Comparison of ENCODE assay signal across 1 cellular context in the genomic region with DNA sequence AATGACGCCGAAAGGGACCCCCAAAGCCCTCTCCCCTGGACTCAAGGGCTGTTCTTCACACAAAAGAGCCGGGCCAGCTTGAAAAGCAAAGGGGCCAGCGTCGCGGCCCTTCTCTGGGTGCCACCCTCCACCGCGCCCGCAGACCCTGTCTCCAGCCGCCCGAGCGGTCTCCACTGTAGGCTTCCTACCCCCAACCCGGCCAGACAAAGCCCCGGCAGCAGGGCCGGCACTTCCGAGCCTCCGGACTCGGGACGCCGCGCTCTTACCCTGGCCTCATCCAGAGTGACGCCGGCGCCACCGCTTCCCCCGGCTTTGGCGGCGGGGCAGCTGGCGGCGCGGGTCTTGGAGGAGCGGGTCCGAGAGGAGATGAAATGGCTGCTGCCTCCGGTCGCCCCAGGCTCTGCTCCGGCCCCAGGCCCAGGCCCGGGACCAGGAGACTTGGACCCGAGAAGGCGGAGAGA.
TF ChIP-seq lines count a peak whose summit lies in the region.

No MANE protein-coding gene starts in this region.

TF ChIP-seq in SK-N-SH, 30 proteins besides CTCF, POLR2A, EP300 and RAD21 (continued from another document):
- TF ChIP-seq, protein P1, sequence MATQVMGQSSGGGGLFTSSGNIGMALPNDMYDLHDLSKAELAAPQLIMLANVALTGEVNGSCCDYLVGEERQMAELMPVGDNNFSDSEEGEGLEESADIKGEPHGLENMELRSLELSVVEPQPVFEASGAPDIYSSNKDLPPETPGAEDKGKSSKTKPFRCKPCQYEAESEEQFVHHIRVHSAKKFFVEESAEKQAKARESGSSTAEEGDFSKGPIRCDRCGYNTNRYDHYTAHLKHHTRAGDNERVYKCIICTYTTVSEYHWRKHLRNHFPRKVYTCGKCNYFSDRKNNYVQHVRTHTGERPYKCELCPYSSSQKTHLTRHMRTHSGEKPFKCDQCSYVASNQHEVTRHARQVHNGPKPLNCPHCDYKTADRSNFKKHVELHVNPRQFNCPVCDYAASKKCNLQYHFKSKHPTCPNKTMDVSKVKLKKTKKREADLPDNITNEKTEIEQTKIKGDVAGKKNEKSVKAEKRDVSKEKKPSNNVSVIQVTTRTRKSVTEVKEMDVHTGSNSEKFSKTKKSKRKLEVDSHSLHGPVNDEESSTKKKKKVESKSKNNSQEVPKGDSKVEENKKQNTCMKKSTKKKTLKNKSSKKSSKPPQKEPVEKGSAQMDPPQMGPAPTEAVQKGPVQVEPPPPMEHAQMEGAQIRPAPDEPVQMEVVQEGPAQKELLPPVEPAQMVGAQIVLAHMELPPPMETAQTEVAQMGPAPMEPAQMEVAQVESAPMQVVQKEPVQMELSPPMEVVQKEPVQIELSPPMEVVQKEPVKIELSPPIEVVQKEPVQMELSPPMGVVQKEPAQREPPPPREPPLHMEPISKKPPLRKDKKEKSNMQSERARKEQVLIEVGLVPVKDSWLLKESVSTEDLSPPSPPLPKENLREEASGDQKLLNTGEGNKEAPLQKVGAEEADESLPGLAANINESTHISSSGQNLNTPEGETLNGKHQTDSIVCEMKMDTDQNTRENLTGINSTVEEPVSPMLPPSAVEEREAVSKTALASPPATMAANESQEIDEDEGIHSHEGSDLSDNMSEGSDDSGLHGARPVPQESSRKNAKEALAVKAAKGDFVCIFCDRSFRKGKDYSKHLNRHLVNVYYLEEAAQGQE (IDR thresholded peaks at IDR 0.05; ENCODE audit: low read depth, low read length): no peak
- TF ChIP-seq ELF1 (IDR thresholded peaks at IDR 0.05): no peak
